ENCODE assay signal across 1 cellular context in genomic region chr3:52350981-52351761, GRCh38.
A peak's percentile ranks its signal among the peaks of the same experiment; 100 is the strongest.
TF ChIP-seq lines count a peak whose summit lies in the region.

No MANE protein-coding gene starts in this region.

TF ChIP-seq in GM12878, 131 proteins besides CTCF, POLR2A, EP300 and RAD21:
- TF ChIP-seq ZNF592 (IDR thresholded peaks at IDR 0.05) (no peak), SPI1 (IDR thresholded peaks at IDR 0.05; ENCODE audit: borderline replicate concordance, insufficient read depth, low read depth, low read length) (peak; percentile 24; the same call in 1 of the 2 replicates)
